Comparison of ENCODE assay signal across 30 cellular contexts in the genomic region with DNA sequence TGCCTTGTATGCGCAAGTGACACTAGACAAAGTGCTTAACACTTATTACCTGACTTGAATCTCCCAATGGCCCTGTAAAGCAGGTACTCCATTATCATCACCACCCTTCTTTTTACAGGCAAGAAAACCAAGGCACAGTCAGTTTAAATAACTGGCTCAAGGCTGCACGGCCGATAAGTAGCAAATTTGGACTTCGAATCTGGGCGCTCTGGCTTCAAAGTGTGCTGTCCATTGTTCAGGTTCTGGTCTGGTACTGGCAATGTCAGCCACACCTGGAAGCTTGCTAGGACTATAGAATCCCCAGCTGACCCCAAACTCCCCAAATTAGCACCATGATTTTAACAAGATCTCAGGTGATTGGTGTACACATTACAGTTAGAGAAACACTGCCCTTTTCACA. TPM values are rescaled to one million over a fixed set of nuclear protein-coding genes. Genes with fewer than 3 reads are reported as not detected.
A peak's percentile ranks its signal among the peaks of the same experiment; 100 is the strongest.
DNase-seq lines count a peak whose midpoint lies in the region; ATAC-seq and TF ChIP-seq lines count a peak whose summit lies in the region.
"Had no signal": no experiment of that assay in that cellular context is flagged by ENCODE, and none has a peak within 500 bp of the region (broad histone marks: within the 10 kb centered on the region; RNA-seq: fewer than 3 reads in every experiment).

No MANE protein-coding gene starts in this region.

- H3K27me3 ChIP-seq in RWPE2 (ENCODE audit: insufficient read depth, poor library complexity, severe bottlenecking) (no peaks in the 10 kb centered on the region), liver (ENCODE audit: control insufficient read depth in 4 of 4, insufficient read depth in 4 of 4, low read length in 3 of 4) (no peaks in the 10 kb centered on the region)

- H3K4me1 Mint-ChIP-seq in progenitor cell of endocrine pancreas (ENCODE audit: low read depth), result peaks cover 60% of the 10 kb centered on the region

- peak overlapping the region; percentile 54 for H3K4me3 Mint-ChIP-seq in progenitor cell of endocrine pancreas (ENCODE audit: low read depth)
- H3K4me3 Mint-ChIP-seq: activated T-helper 17 cell treated with anti-CD3 and anti-CD28 coated beads, Interleukin-2, amount 50 U/mL, for 72 hours; memory B cell; WTC11 had no signal

- H3K36me3 ChIP-seq in RWPE2 (ENCODE audit: low read depth), result no peaks in the 10 kb centered on the region
- H3K36me3 ChIP-seq in liver (ENCODE audit: control insufficient read depth in 4 of 4, insufficient read depth in 3 of 4, low read depth in 1 of 4, low read length in 3 of 4), result no peaks in the 10 kb centered on the region

- H3K27ac Mint-ChIP-seq in progenitor cell of endocrine pancreas, result peak overlapping the region; percentile 99
- H3K27ac Mint-ChIP-seq: activated naive CD4-positive, alpha-beta T cell treated with anti-CD3 and anti-CD28 coated beads, Interleukin-2, amount 50 U/mL, for 72 hours; activated T-helper 17 cell treated with anti-CD3 and anti-CD28 coated beads, Interleukin-2, amount 50 U/mL, for 72 hours; memory B cell; WTC11 had no signal

- peaks cover 32% of the 10 kb centered on the region for H3K4me1 ChIP-seq in RWPE2 (ENCODE audit: insufficient read depth, poor library complexity, severe bottlenecking)
- H3K4me1 ChIP-seq in liver (ENCODE audit: control insufficient read depth in 4 of 4, insufficient read depth in 4 of 4, low read length in 3 of 4), result peaks cover 2 to 15% (median 11%) of the 10 kb centered on the region in 4 donors

- H3K27ac ChIP-seq in C4-2B, result peak overlapping the region; percentile 49
- H3K27ac ChIP-seq in RWPE2 (ENCODE audit: poor library complexity, severe bottlenecking), result peak overlapping the region; percentile 93
- no peak overlapping the region for H3K27ac ChIP-seq in liver (ENCODE audit: low read depth in 1 of 2, low read length in 2 of 2)
- H3K27ac ChIP-seq: GM23248 had no signal

- 82% methylated on average over 5 of the region's 5 CpGs for WGBS in liver

- H3K9ac ChIP-seq in liver (ENCODE audit: low read depth in 1 of 2, low read length in 2 of 2), result no peak overlapping the region
- H3K9ac ChIP-seq: GM23248 had no signal

- DNase-seq in RWPE2 (ENCODE audit: low spot score) (no peak), progenitor cell of endocrine pancreas (ENCODE audit: low spot score, unreplicated experiment) (no peak), retina (no peak), GOT3 (lab: John Stamatoyannopoulos, UW) (no peak)
- DNase-seq: activated CD4-positive, alpha-beta T cell treated with anti-CD3 and anti-CD28 coated beads, Interleukin-2, amount 50 U/mL, for 48 hours; activated CD8-positive, alpha-beta memory T cell treated with anti-CD3 and anti-CD28 coated beads, Interleukin-2, amount 50 U/mL, for 4 hours; anterior cingulate cortex; caudate nucleus; dermis blood vessel endothelial cell; DMS79 treated with DMSO at 0.1 percent for 48 hours; glutamatergic neuron; GM23248; Karpas-422; kidney glomerular epithelial cell; NCI-H1048; NCI-H187; NCI-H2171 treated with DMSO at 0.1 percent for 48 hours; NCI-H524 treated with DMSO at 0.1 percent for 48 hours; RPMI8226; T-helper 9 cell had no signal

- no peak for TF ChIP-seq CTCF in C4-2B (conservative IDR thresholded peaks at IDR 0.05)
- no peak for TF ChIP-seq CTCF in RWPE2 (IDR thresholded peaks at IDR 0.05; ENCODE audit: poor library complexity, severe bottlenecking)
- TF ChIP-seq CTCF in liver (IDR thresholded peaks at IDR 0.05; ENCODE audit: low read depth, low read length, missing input control), result no peak
- TF ChIP-seq CTCF in progenitor cell of endocrine pancreas (IDR thresholded peaks at IDR 0.05; ENCODE audit: unreplicated experiment), result no peak

- H3K9me3 Mint-ChIP-seq in progenitor cell of endocrine pancreas (ENCODE audit: low read depth), result peaks cover 3% of the 10 kb centered on the region
- H3K9me3 Mint-ChIP-seq: activated T-helper 17 cell treated with anti-CD3 and anti-CD28 coated beads, Interleukin-2, amount 50 U/mL, for 72 hours; memory B cell had no signal

- no peaks in the 10 kb centered on the region for H3K9me3 ChIP-seq in RWPE2 (ENCODE audit: severe bottlenecking)
- H3K9me3 ChIP-seq in liver (ENCODE audit: control insufficient read depth in 4 of 4, low read length in 3 of 4), result no peaks in the 10 kb centered on the region

- no peak for TF ChIP-seq RAD21 in liver (IDR thresholded peaks at IDR 0.05)

- H3K4me3 ChIP-seq in RWPE2 (ENCODE audit: severe bottlenecking), result no peak overlapping the region
- H3K4me3 ChIP-seq in liver (ENCODE audit: low read depth in 1 of 3, low read length in 3 of 3), result no peak overlapping the region
- H3K4me3 ChIP-seq: GM23248 had no signal

- H3K27me3 Mint-ChIP-seq in progenitor cell of endocrine pancreas, result no peaks in the 10 kb centered on the region
- H3K27me3 Mint-ChIP-seq: memory B cell had no signal

- peaks cover 1% of the 10 kb centered on the region for H3K36me3 Mint-ChIP-seq in progenitor cell of endocrine pancreas (ENCODE audit: insufficient read depth)
- H3K36me3 Mint-ChIP-seq: activated naive CD4-positive, alpha-beta T cell treated with anti-CD3 and anti-CD28 coated beads, Interleukin-2, amount 50 U/mL, for 72 hours; memory B cell; WTC11 had no signal

- ATAC-seq in RWPE2 (ENCODE audit: low read depth) (no peak), GM18907 (IDR thresholded peaks at IDR 0.05; ENCODE audit: unreplicated experiment) (no peak), HG02759 (IDR thresholded peaks at IDR 0.05; ENCODE audit: unreplicated experiment) (no peak)
- ATAC-seq: activated naive CD4-positive, alpha-beta T cell treated with anti-CD3 and anti-CD28 coated beads, Interleukin-2, amount 50 U/mL, for 72 hours; activated T-helper 17 cell treated with anti-CD3 and anti-CD28 coated beads, Interleukin-2, amount 50 U/mL, for 72 hours; WTC11 had no signal

TF ChIP-seq in liver, 16 proteins besides CTCF, POLR2A, EP300 and RAD21:
- TF ChIP-seq, protein P1, sequence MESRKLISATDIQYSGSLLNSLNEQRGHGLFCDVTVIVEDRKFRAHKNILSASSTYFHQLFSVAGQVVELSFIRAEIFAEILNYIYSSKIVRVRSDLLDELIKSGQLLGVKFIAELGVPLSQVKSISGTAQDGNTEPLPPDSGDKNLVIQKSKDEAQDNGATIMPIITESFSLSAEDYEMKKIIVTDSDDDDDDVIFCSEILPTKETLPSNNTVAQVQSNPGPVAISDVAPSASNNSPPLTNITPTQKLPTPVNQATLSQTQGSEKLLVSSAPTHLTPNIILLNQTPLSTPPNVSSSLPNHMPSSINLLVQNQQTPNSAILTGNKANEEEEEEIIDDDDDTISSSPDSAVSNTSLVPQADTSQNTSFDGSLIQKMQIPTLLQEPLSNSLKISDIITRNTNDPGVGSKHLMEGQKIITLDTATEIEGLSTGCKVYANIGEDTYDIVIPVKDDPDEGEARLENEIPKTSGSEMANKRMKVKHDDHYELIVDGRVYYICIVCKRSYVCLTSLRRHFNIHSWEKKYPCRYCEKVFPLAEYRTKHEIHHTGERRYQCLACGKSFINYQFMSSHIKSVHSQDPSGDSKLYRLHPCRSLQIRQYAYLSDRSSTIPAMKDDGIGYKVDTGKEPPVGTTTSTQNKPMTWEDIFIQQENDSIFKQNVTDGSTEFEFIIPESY (IDR thresholded peaks at IDR 0.05), result no peak
- TF ChIP-seq, protein P2, sequence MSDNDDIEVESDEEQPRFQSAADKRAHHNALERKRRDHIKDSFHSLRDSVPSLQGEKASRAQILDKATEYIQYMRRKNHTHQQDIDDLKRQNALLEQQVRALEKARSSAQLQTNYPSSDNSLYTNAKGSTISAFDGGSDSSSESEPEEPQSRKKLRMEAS (IDR thresholded peaks at IDR 0.05), result no peak
- TF ChIP-seq HNF4G (IDR thresholded peaks at IDR 0.05) (no peak), HNF4A (conservative IDR thresholded peaks at IDR 0.05) (no peak), NR2F2 (IDR thresholded peaks at IDR 0.05) (no peak), YY1 (IDR thresholded peaks at IDR 0.05) (no peak), RXRA (IDR thresholded peaks at IDR 0.05) (no peak), SP1 (IDR thresholded peaks at IDR 0.05) (no peak)
- TF ChIP-seq, protein P3, sequence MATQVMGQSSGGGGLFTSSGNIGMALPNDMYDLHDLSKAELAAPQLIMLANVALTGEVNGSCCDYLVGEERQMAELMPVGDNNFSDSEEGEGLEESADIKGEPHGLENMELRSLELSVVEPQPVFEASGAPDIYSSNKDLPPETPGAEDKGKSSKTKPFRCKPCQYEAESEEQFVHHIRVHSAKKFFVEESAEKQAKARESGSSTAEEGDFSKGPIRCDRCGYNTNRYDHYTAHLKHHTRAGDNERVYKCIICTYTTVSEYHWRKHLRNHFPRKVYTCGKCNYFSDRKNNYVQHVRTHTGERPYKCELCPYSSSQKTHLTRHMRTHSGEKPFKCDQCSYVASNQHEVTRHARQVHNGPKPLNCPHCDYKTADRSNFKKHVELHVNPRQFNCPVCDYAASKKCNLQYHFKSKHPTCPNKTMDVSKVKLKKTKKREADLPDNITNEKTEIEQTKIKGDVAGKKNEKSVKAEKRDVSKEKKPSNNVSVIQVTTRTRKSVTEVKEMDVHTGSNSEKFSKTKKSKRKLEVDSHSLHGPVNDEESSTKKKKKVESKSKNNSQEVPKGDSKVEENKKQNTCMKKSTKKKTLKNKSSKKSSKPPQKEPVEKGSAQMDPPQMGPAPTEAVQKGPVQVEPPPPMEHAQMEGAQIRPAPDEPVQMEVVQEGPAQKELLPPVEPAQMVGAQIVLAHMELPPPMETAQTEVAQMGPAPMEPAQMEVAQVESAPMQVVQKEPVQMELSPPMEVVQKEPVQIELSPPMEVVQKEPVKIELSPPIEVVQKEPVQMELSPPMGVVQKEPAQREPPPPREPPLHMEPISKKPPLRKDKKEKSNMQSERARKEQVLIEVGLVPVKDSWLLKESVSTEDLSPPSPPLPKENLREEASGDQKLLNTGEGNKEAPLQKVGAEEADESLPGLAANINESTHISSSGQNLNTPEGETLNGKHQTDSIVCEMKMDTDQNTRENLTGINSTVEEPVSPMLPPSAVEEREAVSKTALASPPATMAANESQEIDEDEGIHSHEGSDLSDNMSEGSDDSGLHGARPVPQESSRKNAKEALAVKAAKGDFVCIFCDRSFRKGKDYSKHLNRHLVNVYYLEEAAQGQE (IDR thresholded peaks at IDR 0.05), result peak; percentile 48

RNA-seq across cellular contexts. Expression of a gene that starts 19.3 kb away (rescaled TPM):
- total RNA-seq in liver (1 to 10 TPM; 1.1 to 5.9 TPM), progenitor cell of endocrine pancreas (17.9 and 18.6 TPM in 2 replicates)
- polyA plus RNA-seq in liver, result 1 to 10 TPM in 1 of 2 donors, under 1 TPM in 1; 0.85 to 4.1 TPM
- total RNA-seq: A673; activated naive CD4-positive, alpha-beta T cell treated with anti-CD3 and anti-CD28 coated beads, Interleukin-2, amount 50 U/mL, for 72 hours; GM23248 had no signal
- polyA plus RNA-seq: BJ, GM23248 had no signal

Comparison
In these comparisons a context has a peak if more than half of its experiments do, and no peak if none do; other contexts are left out.
1. H3K27ac ChIP-seq: peak in C4-2B (single experiment) and RWPE2 (single experiment); none in liver (0 of 2).